ENCODE assay signal across 25 cellular contexts in the genomic region with DNA sequence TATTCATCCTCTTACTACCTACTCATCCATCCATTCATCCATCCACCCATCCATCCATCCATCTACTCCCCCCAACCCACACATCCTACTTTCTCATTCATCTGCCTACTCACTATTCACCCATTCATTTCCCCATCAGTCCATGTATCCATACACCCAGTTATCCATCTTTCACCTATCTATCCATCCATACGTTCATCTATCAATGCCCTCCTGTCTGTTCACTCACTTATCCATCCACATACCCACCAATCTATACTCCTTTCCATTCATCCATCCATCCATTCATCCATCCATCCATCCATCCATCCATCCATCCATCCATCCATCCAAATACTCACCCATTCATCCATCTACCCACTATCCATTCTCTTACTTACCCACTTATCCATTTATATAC.
A peak's percentile ranks its signal among the peaks of the same experiment; 100 is the strongest.
DNase-seq lines count a peak whose midpoint lies in the region; ATAC-seq, FAIRE-seq and TF ChIP-seq lines count a peak whose summit lies in the region.
"Had no signal": no experiment of that assay in that cellular context is flagged by ENCODE, and none has a peak within 500 bp of the region (broad histone marks: within the 10 kb centered on the region; RNA-seq: fewer than 3 reads in every experiment).

No MANE protein-coding gene starts in this region.

- no peak for ATAC-seq in IMR-90 (ENCODE audit: low read depth)
- ATAC-seq: GM12878 had no signal

- POLR2A ChIA-PET in IMR-90 (lab: Charles Lee; ENCODE audit: unreplicated experiment) (no interaction called here), H1 (lab: Charles Lee; ENCODE audit: partially characterized antibody) (no interaction called here)

- H3K4me2 ChIP-seq in IMR-90 (ENCODE audit: low read depth, low read length): no peak overlapping the region
- no peak overlapping the region for H3K4me2 ChIP-seq in H1 (ENCODE audit: insufficient read depth in 1 of 2, low read depth in 2 of 2, low read length in 2 of 2)
- H3K4me2 ChIP-seq: BLaER1 had no signal

- peak overlapping the region; percentile 3; the same call in 1 of the 2 replicates for H2BK12ac ChIP-seq in H1 (ENCODE audit: low read depth, low read length)

- no peak overlapping the region for H3K27ac ChIP-seq in IMR-90 (ENCODE audit: insufficient read depth, low read length)
- no peak overlapping the region for H3K27ac ChIP-seq in H1 (ENCODE audit: low read depth, low read length)
- no peak overlapping the region for H3K27ac ChIP-seq in ovary
- H3K27ac ChIP-seq: BLaER1 had no signal

- H3K4me3 ChIP-seq in IMR-90 (ENCODE audit: insufficient read depth, low read depth, low read length) (no peak overlapping the region), H1 (ENCODE audit: extremely low read depth in 1 of 4, insufficient read depth in 2 of 4, low read depth in 3 of 4, low read length in 4 of 4) (no peak overlapping the region), ovary (no peak overlapping the region)
- H3K4me3 ChIP-seq: BLaER1, GM12878 had no signal

- H3K79me1 ChIP-seq in IMR-90 (ENCODE audit: low read depth in 1 of 2, low read length in 2 of 2) (no peaks in the 10 kb centered on the region), H1 (ENCODE audit: low read depth, low read length) (no peaks in the 10 kb centered on the region)

- intact Hi-C loops in IMR-90 (cut with micrococcal nuclease): no loop called here
- intact Hi-C loops in ovary (cut with DNase I): no loop called here

- H2AK5ac ChIP-seq in IMR-90 (ENCODE audit: low read depth, low read length) (no peak overlapping the region), H1 (ENCODE audit: low read depth, low read length) (0 out of 2 replicates have a peak overlapping the region, but pooled peaks have one; percentile 10)

- no TSS peak for BruUV-seq in IMR-90 (replicated peaks; lab: Mats Ljungman, UMichigan)

- peak overlapping the region; percentile 19 for H2BK5ac ChIP-seq in IMR-90 (ENCODE audit: low read depth, low read length, poor library complexity, severe bottlenecking)
- no peak overlapping the region for H2BK5ac ChIP-seq in H1 (ENCODE audit: low read depth, low read length)

- H2BK20ac ChIP-seq in IMR-90 (ENCODE audit: low read depth, low read length) (no peak overlapping the region), H1 (ENCODE audit: low read length) (peak overlapping the region; percentile 81)

- H3K9me1 ChIP-seq in IMR-90 (ENCODE audit: insufficient read depth, low read length): no peaks in the 10 kb centered on the region

- no peak overlapping the region for H4K91ac ChIP-seq in IMR-90 (ENCODE audit: insufficient read depth, low read depth, low read length)
- peak overlapping the region; percentile 75 for H4K91ac ChIP-seq in H1 (replicated peaks; ENCODE audit: insufficient read length, low read length)

- H3K9ac ChIP-seq in IMR-90 (ENCODE audit: low read depth, low read length) (no peak overlapping the region), H1 (replicated peaks in 1 of 4; ENCODE audit: extremely low read depth in 1 of 4, low read depth in 3 of 4, low read length in 3 of 4) (no peak overlapping the region)
- H3K9ac ChIP-seq: BLaER1 had no signal

- no peaks in the 10 kb centered on the region for H4K20me1 ChIP-seq in IMR-90 (ENCODE audit: insufficient read depth, low read length)
- no peaks in the 10 kb centered on the region for H4K20me1 ChIP-seq in H1 (replicated peaks in 1 of 2; ENCODE audit: control insufficient read depth in 1 of 2, insufficient read depth in 2 of 2, low read length in 2 of 2)
- H4K20me1 ChIP-seq: BLaER1 had no signal

- H2BK120ac ChIP-seq in IMR-90 (ENCODE audit: low read depth, low read length) (no peak overlapping the region), H1 (replicated peaks; ENCODE audit: low read depth, low read length) (no peak overlapping the region)

- in situ Hi-C loops in IMR-90 (cut with MboI; ENCODE audit: low sequenced_read_pairs): no loop called here

- DNase-seq in IMR-90 (no peak), H1 (ENCODE audit: low read depth in 1 of 2, low spot score in 2 of 2) (no peak), urothelium cell line (ENCODE audit: low spot score) (no peak), ovary (no peak), NCI-H2227 (lab: John Stamatoyannopoulos, UW; ENCODE audit: unreplicated experiment) (no peak)
- no peak for DNase-seq in stimulated activated CD4-positive, alpha-beta T cell treated with anti-CD3 and anti-CD28 coated beads, Interleukin-4, amount 100 ng/mL, for 4 hours
- DNase-seq: 8988T; ACHN; BE2C; C1 segment of cervical spinal cord; CD4-positive, alpha-beta memory T cell; CD4-positive, CD25-positive, alpha-beta regulatory T cell; CD8-positive, alpha-beta memory T cell; COR-L47; DMS 273 treated with DMSO at 0.1 percent for 48 hours; DMS153; DMS79; DND-41; EL; GDM1 had no signal

- H3K79me2 ChIP-seq in H1 (ENCODE audit: control insufficient read depth in 1 of 2, insufficient read depth in 2 of 2, low read length in 2 of 2): no peaks in the 10 kb centered on the region

- no peak overlapping the region for H2BK15ac ChIP-seq in IMR-90 (ENCODE audit: low read depth, low read length)
- no peak overlapping the region for H2BK15ac ChIP-seq in H1 (ENCODE audit: low read length)

- no peak for TF ChIP-seq EP300 in H1 (IDR thresholded peaks at IDR 0.05; ENCODE audit: borderline replicate concordance in 1 of 2, low read depth in 2 of 2, low read length in 2 of 2)
- TF ChIP-seq EP300 in ovary (IDR thresholded peaks at IDR 0.05): no peak

- TF ChIP-seq POLR2A in IMR-90 (IDR thresholded peaks at IDR 0.05; ENCODE audit: low read depth, low read length) (no peak), H1 (IDR thresholded peaks at IDR 0.05; ENCODE audit: control extremely low read depth in 1 of 2, low read depth in 2 of 2, low read length in 2 of 2) (no peak), ovary (IDR thresholded peaks at IDR 0.05) (no peak)

- TF ChIP-seq RAD21 in IMR-90 (IDR thresholded peaks at IDR 0.05; ENCODE audit: low read length): no peak
- no peak for TF ChIP-seq RAD21 in H1 (IDR thresholded peaks at IDR 0.05 in 1 of 2, conservative IDR thresholded peaks at IDR 0.05 in 1 of 2; ENCODE audit: low read depth in 2 of 2, low read length in 2 of 2)

- CTCF ChIA-PET in IMR-90 (lab: Yijun Ruan, JAX): no interaction called here
- CTCF ChIA-PET in H1 (lab: Charles Lee; ENCODE audit: partially characterized antibody): no interaction called here

- H3K4ac ChIP-seq in IMR-90 (ENCODE audit: low read depth, low read length) (no peak overlapping the region), H1 (replicated peaks; ENCODE audit: insufficient read length, low read depth, low read length) (no peak overlapping the region)

- H3K56ac ChIP-seq in IMR-90 (ENCODE audit: extremely low read depth, insufficient read depth, low read length) (no peak overlapping the region), H1 (replicated peaks; ENCODE audit: insufficient read length, low read depth, low read length) (peak overlapping the region; percentile 87)

- no peak overlapping the region for H4K8ac ChIP-seq in IMR-90 (ENCODE audit: low read depth in 2 of 2, low read length in 2 of 2)
- H4K8ac ChIP-seq in H1 (ENCODE audit: extremely low read depth, insufficient read depth, low read length): no peak overlapping the region

- H3K23ac ChIP-seq in IMR-90 (ENCODE audit: low read depth, low read length): no peak overlapping the region
- H3K23ac ChIP-seq in H1 (ENCODE audit: insufficient read length): no peak overlapping the region

- peaks cover 12% of the 10 kb centered on the region; the same call in 1 of the 2 replicates for H3K23me2 ChIP-seq in H1 (ENCODE audit: low read depth, low read length)

- WGBS in IMR-90 (ENCODE audit: extremely low coverage in 2 of 2, insufficient read length in 1 of 2), 2 experiments: 18% methylated on average over 1 of the region's 1 CpG; no CpG with 5 or more reads in 1 of the 2 experiments
- 88 to 100% methylated on average over 1 of the region's 1 CpG for WGBS in H1 (ENCODE audit: extremely low coverage in 1 of 2, insufficient coverage in 1 of 2, insufficient read length in 1 of 2, insufficient replicate concordance in 2 of 2, low coverage in 1 of 2, low lambda C conversion rate in 2 of 2, missing lambda C conversion rate in 1 of 2), 2 experiments
- WGBS in ovary, 3 donors: 66 to 91% (median 67%) methylated on average over 1 of the region's 1 CpG

- H3K36me3 ChIP-seq in IMR-90 (ENCODE audit: control insufficient read depth, insufficient read depth, low read length) (no peaks in the 10 kb centered on the region), H1 (ENCODE audit: control insufficient read depth in 2 of 4, insufficient read depth in 4 of 4, low read length in 3 of 4) (no peaks in the 10 kb centered on the region), ovary (no peaks in the 10 kb centered on the region)
- H3K36me3 ChIP-seq: BE2C, BLaER1 had no signal

- H4K5ac ChIP-seq in IMR-90 (ENCODE audit: low read depth, low read length): no peak overlapping the region
- H4K5ac ChIP-seq in H1 (ENCODE audit: insufficient read length, low read depth, low read length): no peak overlapping the region

- dilution Hi-C loops in IMR-90 (cut with HindIII; ENCODE audit: low sequenced_read_pairs, unreplicated experiment): no loop called here

- FAIRE-seq in H1 (lab: Jason Lieb, UNC): no peak
- peak; percentile 78 for FAIRE-seq in urothelium cell line (lab: Jason Lieb, UNC)
- FAIRE-seq: A204.1, GM12878, GM12892, GM18507 had no signal

- TF ChIP-seq CTCF in IMR-90 (conservative IDR thresholded peaks at IDR 0.05; ENCODE audit: low read depth, low read length) (no peak), H1 (IDR thresholded peaks at IDR 0.05; ENCODE audit: control extremely low read depth in 1 of 3, insufficient read depth in 1 of 3, low read depth in 1 of 3, low read length in 3 of 3) (no peak), ovary (IDR thresholded peaks at IDR 0.05) (no peak)

- H3K18ac ChIP-seq in IMR-90 (ENCODE audit: low read depth, low read length) (no peak overlapping the region), H1 (ENCODE audit: extremely low read depth, low read length) (0 out of 2 replicates have a peak overlapping the region, but pooled peaks have one; percentile 36)

- H3K27me3 ChIP-seq in IMR-90 (ENCODE audit: control insufficient read depth, insufficient read depth, low read length): no peaks in the 10 kb centered on the region
- H3K27me3 ChIP-seq in H1 (replicated peaks in 1 of 4; ENCODE audit: control insufficient read depth in 3 of 4, extremely low read depth in 1 of 4, insufficient read depth in 3 of 4, low read length in 3 of 4): peaks cover 0 to 9% (median 1%) of the 10 kb centered on the region in 4 experiments; a peak in 4 of 7 replicates
- no peaks in the 10 kb centered on the region for H3K27me3 ChIP-seq in ovary
- H3K27me3 ChIP-seq: BLaER1 had no signal

- H3K4me1 ChIP-seq in IMR-90 (ENCODE audit: control insufficient read depth, insufficient read depth, low read length): no peaks in the 10 kb centered on the region
- H3K4me1 ChIP-seq in H1 (replicated peaks in 1 of 4; ENCODE audit: control insufficient read depth in 3 of 4, insufficient read depth in 4 of 4, low read length in 3 of 4): peaks cover 6 to 25% (median 17%) of the 10 kb centered on the region in 4 experiments; a peak in 5 of 7 replicates
- H3K4me1 ChIP-seq in ovary (ENCODE audit: insufficient read depth): no peaks in the 10 kb centered on the region
- H3K4me1 ChIP-seq: BE2C had no signal

- H2AK9ac ChIP-seq in IMR-90 (replicated peaks; ENCODE audit: low read depth, low read length, poor library complexity): no peak overlapping the region

- no peak overlapping the region for H3K14ac ChIP-seq in IMR-90 (replicated peaks; ENCODE audit: low read depth, low read length)
- H3K14ac ChIP-seq in H1 (ENCODE audit: insufficient read length): no peak overlapping the region

- H2AFZ ChIP-seq in IMR-90 (replicated peaks; ENCODE audit: low read length, poor library complexity): no peak overlapping the region
- H2AFZ ChIP-seq in H1 (ENCODE audit: low read length): no peak overlapping the region

- H3K9me3 ChIP-seq in IMR-90 (ENCODE audit: control insufficient read depth, insufficient read depth, low read length) (no peaks in the 10 kb centered on the region), H1 (ENCODE audit: insufficient read depth in 2 of 2, low read depth in 1 of 2, low read length in 1 of 2) (no peaks in the 10 kb centered on the region), ovary (no peaks in the 10 kb centered on the region)
- H3K9me3 ChIP-seq: BE2C, BLaER1 had no signal
